Comparison of ENCODE assay signal across 8 cellular contexts in genomic region chr17:30379303-30380105, GRCh38. TPM values are rescaled to one million over a fixed set of nuclear protein-coding genes. Genes with fewer than 3 reads are reported as not detected.
A peak's percentile ranks its signal among the peaks of the same experiment; 100 is the strongest.
DNase-seq lines count a peak whose midpoint lies in the region; ATAC-seq and TF ChIP-seq lines count a peak whose summit lies in the region.

No MANE protein-coding gene starts in this region.

- peaks cover 0 to 6% of the 10 kb centered on the region in 2 donors for H3K27me3 Mint-ChIP-seq in natural killer cell (ENCODE audit: low read depth in 2 of 2)

- intact Hi-C loops in natural killer cell (cut with micrococcal nuclease): loop anchor here (5.0 kb wide), 2 partner anchors 42 to 87 kb away; partner anchors contain the start of gene BLMH

- DNase-seq in BE2C: peak; percentile 19
- peak; percentile 36 for DNase-seq in HuH-7.5 (ENCODE audit: low spot score)
- DNase-seq in activated CD8-positive, alpha-beta memory T cell treated with anti-CD3 and anti-CD28 coated beads, Interleukin-2, amount 50 U/mL, for 4 hours: peak; percentile 32
- peak; percentile 40 for DNase-seq in natural killer cell
- no peak for DNase-seq in GM19240 (ENCODE audit: insufficient read length, low spot score)
- no peak for DNase-seq in GOT3 (lab: John Stamatoyannopoulos, UW)

- ATAC-seq in GM19455 (IDR thresholded peaks at IDR 0.05; ENCODE audit: unreplicated experiment): peak; percentile 11
- ATAC-seq in esophagus mucosa: peak; percentile 10
- ATAC-seq in natural killer cell: peak; percentile 22 to 26 (median 26)

- peak overlapping the region; percentile 69 for H3K4me3 ChIP-seq in BE2C (ENCODE audit: low read depth, low read length)

- H3K27ac Mint-ChIP-seq in natural killer cell: peak overlapping the region; percentile 83 to 93

- TF ChIP-seq CTCF in BE2C (IDR thresholded peaks at IDR 0.05; ENCODE audit: low read depth, low read length) (no peak), natural killer cell (IDR thresholded peaks at IDR 0.05) (no peak)

- H3K4me1 ChIP-seq in BE2C: no peaks in the 10 kb centered on the region

- H3K9me3 Mint-ChIP-seq in natural killer cell: no peaks in the 10 kb centered on the region

- no peaks in the 10 kb centered on the region for H3K9me3 ChIP-seq in BE2C

- peaks cover 59 to 60% of the 10 kb centered on the region in 2 donors for H3K4me1 Mint-ChIP-seq in natural killer cell

- H3K36me3 ChIP-seq in BE2C: no peaks in the 10 kb centered on the region

- H3K4me3 Mint-ChIP-seq in natural killer cell: peak overlapping the region; percentile 93

- no peaks in the 10 kb centered on the region for H3K36me3 Mint-ChIP-seq in natural killer cell

- H3K27me3 ChIP-seq in BE2C: no peaks in the 10 kb centered on the region

RNA-seq across cellular contexts. Expression of gene CPD, which starts 0.8 kb away (rescaled TPM):
- 9.2 TPM for polyA plus RNA-seq in BE2C (2012; ENCODE audit: insufficient read depth, insufficient read length, low read depth)
- 41.7 TPM for total RNA-seq in esophagus mucosa
- 10 to 100 TPM; 67.3 to 94.5 (median 85.9) TPM for total RNA-seq in natural killer cell

RNA-seq across cellular contexts. Expression of gene TMIGD1, which starts 45.6 kb away (rescaled TPM):
- not detected for polyA plus RNA-seq in BE2C (2012; ENCODE audit: insufficient read depth, insufficient read length, low read depth)
- total RNA-seq in esophagus mucosa: not detected
- not detected for total RNA-seq in natural killer cell

Comparison
In these comparisons a context has a peak if more than half of its experiments do, and no peak if none do; other contexts are left out.
1. DNase-seq: peak in BE2C (single experiment), HuH-7.5 (single experiment), activated CD8-positive, alpha-beta memory T cell treated with anti-CD3 and anti-CD28 coated beads, Interleukin-2, amount 50 U/mL, for 4 hours (single experiment) and natural killer cell (single experiment); none in GM19240 (single experiment) and GOT3 (single experiment).
2. Peak in every context shown above with its lines, with median percentiles within 50 percentile points of each other: ATAC-seq.